Comparison of ENCODE assay signal across 1 cellular context in the genomic region with DNA sequence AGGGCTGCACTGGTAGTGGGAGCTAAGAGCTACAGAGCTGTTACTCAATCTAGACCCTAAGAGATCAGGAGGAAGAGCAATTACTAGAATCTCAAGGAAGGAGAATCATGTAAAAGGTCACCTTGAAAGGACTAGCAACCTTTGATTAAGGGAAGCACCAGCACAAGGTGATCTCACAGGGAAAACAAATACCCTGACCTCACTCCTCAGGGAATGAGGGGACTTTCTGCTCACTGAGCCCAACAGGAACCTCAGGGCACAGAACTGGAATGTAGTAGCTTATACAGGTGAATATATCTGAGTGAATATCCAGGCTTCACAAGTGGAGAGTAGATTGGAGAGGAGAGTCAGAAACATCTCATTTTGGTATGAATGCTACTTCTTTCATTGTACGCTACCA.
TF ChIP-seq lines count a peak whose summit lies in the region.

No MANE protein-coding gene starts in this region.

TF ChIP-seq in H1, 55 proteins besides CTCF, POLR2A, EP300 and RAD21:
- no peak for TF ChIP-seq FOSL1 (IDR thresholded peaks at IDR 0.05; ENCODE audit: insufficient read depth, low read depth, low read length)
- TF ChIP-seq SIRT6 (IDR thresholded peaks at IDR 0.05; ENCODE audit: low read length) = no peak
- TF ChIP-seq EGR1 (IDR thresholded peaks at IDR 0.05; ENCODE audit: borderline replicate concordance, low read depth, low read length) = no peak
- no peak for TF ChIP-seq SUZ12 (IDR thresholded peaks at IDR 0.05; ENCODE audit: low read length)
